ENCODE assay signal across 26 cellular contexts in the genomic region with DNA sequence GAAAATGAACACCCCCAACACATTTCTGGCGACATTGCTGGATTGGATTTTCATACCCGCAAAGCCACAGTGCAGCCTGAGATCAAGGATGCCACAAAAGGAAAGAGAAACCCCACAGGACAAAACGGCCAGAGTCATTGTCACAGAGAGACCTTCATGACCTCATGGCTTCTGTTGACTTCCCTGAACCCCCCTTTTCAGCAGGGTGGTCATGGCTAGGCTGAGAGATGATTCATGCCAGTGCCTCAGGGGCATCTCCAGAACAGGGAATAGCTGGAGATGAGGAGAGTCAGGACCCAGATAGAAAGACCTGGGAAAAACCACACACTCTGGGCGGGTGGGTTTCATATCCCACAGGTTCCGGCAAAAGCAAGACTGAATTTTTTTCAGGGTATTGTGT.
"Had no signal": no experiment of that assay in that cellular context is flagged by ENCODE, and none has a peak within 500 bp of the region (broad histone marks: within the 10 kb centered on the region; RNA-seq: fewer than 3 reads in every experiment).

No MANE protein-coding gene starts in this region.

- H3K4me1 Mint-ChIP-seq: IgD-negative memory B cell had no signal

- H3K4me3 Mint-ChIP-seq: IgD-negative memory B cell had no signal

- DNase-seq: Kasumi-1; MV-4-11; NCI-H1048; NCI-H1105; NCI-H1417; NCI-H1436 treated with DMSO at 0.1 percent for 48 hours; NCI-H1694 treated with DMSO at 0.1 percent for 48 hours; NCI-H1930; NCI-H2081; NCI-H2107; NCI-H2227 treated with DMSO at 0.1 percent for 48 hours; NCI-H524 treated with DMSO at 0.1 percent for 48 hours; NCI-H69; NCI-H774; NK-92 treated with Interleukin-12 subunit alpha and Interleukin-12 subunit beta, amount 100 ng/mL, for 24 hours; PC-3; SHP77 treated with DMSO at 0.1 percent for 48 hours; SJCRH30 had no signal

- H3K9ac ChIP-seq: KMS-11 had no signal

- H3K36me3 ChIP-seq: SJCRH30 had no signal

- H3K9me3 ChIP-seq: SJCRH30 had no signal

- H3K27me3 Mint-ChIP-seq: IgD-negative memory B cell had no signal

- ATAC-seq: K562, Panc1, PC-3, Right ventricle myocardium inferior had no signal

- H3K27ac ChIP-seq: HL-60, KMS-11, SJCRH30, SK-N-MC had no signal

- H3K27me3 ChIP-seq: SJCRH30 had no signal

- H3K27ac Mint-ChIP-seq: IgD-negative memory B cell had no signal

- FAIRE-seq: HTR-8/SVneo, K562 had no signal

- H3K4me2 ChIP-seq: KMS-11 had no signal

- H3K4me1 ChIP-seq: SJCRH30 had no signal

- H3K4me3 ChIP-seq: K562, SJCRH30, SK-N-MC had no signal
